ENCODE assay signal across 9 cellular contexts in genomic region chr16:30446203-30446595, GRCh38. TPM values are rescaled to one million over a fixed set of nuclear protein-coding genes. Genes with fewer than 3 reads are reported as not detected.
DNase-seq lines count a peak whose midpoint lies in the region; ATAC-seq and TF ChIP-seq lines count a peak whose summit lies in the region.
"Had no signal": no experiment of that assay in that cellular context is flagged by ENCODE, and none has a peak within 500 bp of the region (broad histone marks: within the 10 kb centered on the region; RNA-seq: fewer than 3 reads in every experiment).

No MANE protein-coding gene starts in this region.

- H3K27ac ChIP-seq in DOHH2 (ENCODE audit: low read depth, low read length) (peak overlapping the region; percentile 76; the same call in 1 of the 2 replicates), RWPE1 (peak overlapping the region; percentile 87), esophagus (ENCODE audit: low read depth in 2 of 2, low read length in 1 of 2) (peak overlapping the region in 1 of 2 donors; percentile 93)

- H3K9me3 Mint-ChIP-seq in progenitor cell of endocrine pancreas (ENCODE audit: low read depth), result peaks cover 18% of the 10 kb centered on the region

- H3K27me3 ChIP-seq in DOHH2 (ENCODE audit: control insufficient read depth, low read length), result no peaks in the 10 kb centered on the region
- H3K27me3 ChIP-seq in esophagus (ENCODE audit: control insufficient read depth in 1 of 2, insufficient read depth in 2 of 2, low read length in 2 of 2), result no peaks in the 10 kb centered on the region

- DNase-seq in RWPE1 (ENCODE audit: low spot score) (no peak), progenitor cell of endocrine pancreas (ENCODE audit: low spot score, unreplicated experiment) (no peak), KBM-7 (no peak), NCI-H82 treated with DMSO at 0.1 percent for 48 hours (lab: John Stamatoyannopoulos, UW; ENCODE audit: unreplicated experiment) (no peak)

- H3K27me3 Mint-ChIP-seq in progenitor cell of endocrine pancreas, result no peaks in the 10 kb centered on the region

- peaks cover 37% of the 10 kb centered on the region for H3F3A ChIP-seq in DOHH2 (ENCODE audit: control insufficient read depth, insufficient read depth)

- peak overlapping the region; percentile 81 for H3K4me3 Mint-ChIP-seq in progenitor cell of endocrine pancreas (ENCODE audit: low read depth)

- POLR2A ChIA-PET in RWPE1 (lab: Yijun Ruan, JAX; ENCODE audit: low non-redundant PET), result no interaction called here

- TF ChIP-seq CTCF in DOHH2 (IDR thresholded peaks at IDR 0.05; ENCODE audit: low read depth, low read length, poor library complexity, severe bottlenecking), result no peak
- TF ChIP-seq CTCF in RWPE1 (conservative IDR thresholded peaks at IDR 0.05; ENCODE audit: low read depth), result no peak
- TF ChIP-seq CTCF in progenitor cell of endocrine pancreas (IDR thresholded peaks at IDR 0.05; ENCODE audit: unreplicated experiment), result no peak

- peak overlapping the region; percentile 96 for H3K4me2 ChIP-seq in DOHH2 (ENCODE audit: low read length)

- ATAC-seq in HG03432 (IDR thresholded peaks at IDR 0.05; ENCODE audit: unreplicated experiment) (no peak), GM19023 (IDR thresholded peaks at IDR 0.05; ENCODE audit: unreplicated experiment) (no peak)

- H3K36me3 ChIP-seq in DOHH2 (ENCODE audit: control insufficient read depth, low read length), result peaks cover 33% of the 10 kb centered on the region
- no peaks in the 10 kb centered on the region for H3K36me3 ChIP-seq in esophagus (ENCODE audit: control insufficient read depth in 2 of 2, insufficient read depth in 2 of 2, low read length in 1 of 2)

- H3K9me3 ChIP-seq in DOHH2 (ENCODE audit: control insufficient read depth, insufficient read depth, low read length), result no peaks in the 10 kb centered on the region
- H3K9me3 ChIP-seq in esophagus (ENCODE audit: control insufficient read depth in 2 of 2, insufficient read depth in 1 of 2, low read depth in 1 of 2, low read length in 1 of 2), result no peaks in the 10 kb centered on the region

- H3K4me3 ChIP-seq in DOHH2 (ENCODE audit: low read length) (peak overlapping the region; percentile 91), esophagus (ENCODE audit: low read depth in 1 of 2, low read length in 2 of 2) (peak overlapping the region; percentile 10 to 93)

- peaks cover 30% of the 10 kb centered on the region for H3K36me3 Mint-ChIP-seq in progenitor cell of endocrine pancreas (ENCODE audit: insufficient read depth)

- peaks cover 21% of the 10 kb centered on the region for H4K20me1 ChIP-seq in DOHH2 (ENCODE audit: control insufficient read depth, insufficient read depth, low read depth, low read length)

- H3K4me1 Mint-ChIP-seq in progenitor cell of endocrine pancreas (ENCODE audit: low read depth), result peaks cover 11% of the 10 kb centered on the region

- H3K9me2 ChIP-seq in DOHH2 (replicated peaks; ENCODE audit: control insufficient read depth, low read length), result no peaks in the 10 kb centered on the region

- H3K79me2 ChIP-seq in DOHH2 (ENCODE audit: control insufficient read depth, low read length), result peaks cover 42% of the 10 kb centered on the region

- WGBS in esophagus, 2 donors, result 78 to 82% methylated on average over 10 of the region's 10 CpGs

- in situ Hi-C loops in KBM-7 (cut with MboI; ENCODE audit: low pct_unique_long_range_greater_than_20kb, low sequenced_read_pairs), result no loop called here

- CTCF ChIA-PET in RWPE1 (lab: Yijun Ruan, JAX), result interaction anchor here (0.6 kb wide), 1 partner anchor 89 kb away, joined by 4 read pairs; no protein-coding TSS in a partner anchor

- peaks cover 59% of the 10 kb centered on the region for H3K4me1 ChIP-seq in DOHH2 (ENCODE audit: control insufficient read depth, low read length)
- H3K4me1 ChIP-seq in esophagus (ENCODE audit: control insufficient read depth in 2 of 2, insufficient read depth in 2 of 2, low read length in 1 of 2), result peaks cover 0 to 12% of the 10 kb centered on the region in 2 donors

- peak overlapping the region; percentile 96 for H3K27ac Mint-ChIP-seq in progenitor cell of endocrine pancreas

RNA-seq across cellular contexts. Expression of gene SEPHS2, which starts 0.5 kb away (rescaled TPM):
- polyA plus RNA-seq in esophagus, result 10 to 100 TPM; 11.8 to 21.5 TPM
- 42.1 and 42.6 TPM in 2 replicates for total RNA-seq in progenitor cell of endocrine pancreas

RNA-seq across cellular contexts. Expression of gene DCTPP1, which starts 16.4 kb away (rescaled TPM):
- 10 to 100 TPM in 1 of 2 donors, 1 to 10 TPM in 1; 9.5 to 32.6 TPM for polyA plus RNA-seq in esophagus
- total RNA-seq in progenitor cell of endocrine pancreas, result 65.9 and 71.9 TPM in 2 replicates

RNA-seq across cellular contexts. Expression of gene ITGAL, which starts 26.3 kb away (rescaled TPM):
- 1 to 10 TPM; 2.2 to 2.5 TPM for polyA plus RNA-seq in esophagus
- total RNA-seq in progenitor cell of endocrine pancreas, result 0.49 and 0.53 TPM in 2 replicates
- total RNA-seq: myocyte had no signal

RNA-seq across cellular contexts. Expression of gene ZNF771, which starts 38.8 kb away (rescaled TPM):
- 1 to 10 TPM; 2.2 to 4.7 TPM for polyA plus RNA-seq in esophagus
- 13.2 and 13.7 TPM in 2 replicates for total RNA-seq in progenitor cell of endocrine pancreas

RNA-seq across cellular contexts. Expression of gene ZNF48, which starts 51.0 kb away (rescaled TPM):
- 1 to 10 TPM; 1.4 to 2.6 TPM for polyA plus RNA-seq in esophagus
- 59.7 and 62.6 TPM in 2 replicates for total RNA-seq in progenitor cell of endocrine pancreas
